Comparison of ENCODE assay signal across 20 cellular contexts in genomic region chr2:19319064-19319463, GRCh38. TPM values are rescaled to one million over a fixed set of nuclear protein-coding genes. Genes with fewer than 3 reads are reported as not detected.
"Had no signal": no experiment of that assay in that cellular context is flagged by ENCODE, and none has a peak within 500 bp of the region (broad histone marks: within the 10 kb centered on the region; RNA-seq: fewer than 3 reads in every experiment).

No MANE protein-coding gene starts in this region.

- H3K4me3 ChIP-seq: left lung, lung, prostate gland, right atrium auricular region, sigmoid colon, spleen, testis, tibial artery, upper lobe of left lung, uterus had no signal

- H3K27me3 ChIP-seq: left lung, right atrium auricular region, sigmoid colon, spleen, testis, tibial artery, upper lobe of left lung, uterus had no signal

- H3K27ac ChIP-seq: left lung, prostate gland, right atrium auricular region, sigmoid colon, testis, tibial artery, upper lobe of left lung, uterus had no signal

- H3K4me1 ChIP-seq: left lung, prostate gland, right atrium auricular region, sigmoid colon, spleen, testis, tibial artery, uterus had no signal

- H3K36me3 ChIP-seq: left lung, prostate gland, right atrium auricular region, sigmoid colon, spleen, tibial artery, upper lobe of left lung, uterus had no signal

- H3K9me3 ChIP-seq: left lung, prostate gland, right atrium auricular region, sigmoid colon, testis, tibial artery, upper lobe of left lung, uterus had no signal

- DNase-seq: cortex of kidney; hypothalamus; immature natural killer cell; islet precursor cell; left lung; naive B cell; sigmoid colon; spleen; stimulated activated CD4-positive, alpha-beta T cell treated with anti-CD3 and anti-CD28 coated beads, Interleukin-4, amount 100 ng/mL, for 4 hours; stimulated activated naive CD8-positive, alpha-beta T cell treated with anti-CD3 and anti-CD28 coated beads, Interleukin-15, Interleukin-2, amounts not matched to agents 100 U/mL and 50 U/mL, for 24 hours; substantia nigra; testis; tibial artery; upper lobe of left lung; uterus had no signal

- ATAC-seq: left lung; natural killer cell treated with Interleukin-12 subunit alpha and Interleukin-12 subunit beta and Interleukin-15 and Interleukin-18, amount 100 ng/mL, for 72 hours; stimulated activated memory B cell treated with anti-CD40 and anti-IgM and Interleukin-4, amounts not matched to agents 10 μg/mL and 1 μg/mL and 100 μg/mL, for 72 hours; stimulated activated naive CD8-positive, alpha-beta T cell treated with anti-CD3 and anti-CD28 coated beads, Interleukin-15, Interleukin-2, amounts not matched to agents 100 U/mL and 50 U/mL, for 24 hours had no signal

RNA-seq across cellular contexts. Expression of gene OSR1, which starts 39.4 kb away (rescaled TPM):
- total RNA-seq: natural killer cell treated with Interleukin-12 subunit alpha and Interleukin-12 subunit beta and Interleukin-15 and Interleukin-18, amount 100 ng/mL, for 72 hours had no signal
- polyA plus RNA-seq: immature natural killer cell had no signal
